In the genomic region with DNA sequence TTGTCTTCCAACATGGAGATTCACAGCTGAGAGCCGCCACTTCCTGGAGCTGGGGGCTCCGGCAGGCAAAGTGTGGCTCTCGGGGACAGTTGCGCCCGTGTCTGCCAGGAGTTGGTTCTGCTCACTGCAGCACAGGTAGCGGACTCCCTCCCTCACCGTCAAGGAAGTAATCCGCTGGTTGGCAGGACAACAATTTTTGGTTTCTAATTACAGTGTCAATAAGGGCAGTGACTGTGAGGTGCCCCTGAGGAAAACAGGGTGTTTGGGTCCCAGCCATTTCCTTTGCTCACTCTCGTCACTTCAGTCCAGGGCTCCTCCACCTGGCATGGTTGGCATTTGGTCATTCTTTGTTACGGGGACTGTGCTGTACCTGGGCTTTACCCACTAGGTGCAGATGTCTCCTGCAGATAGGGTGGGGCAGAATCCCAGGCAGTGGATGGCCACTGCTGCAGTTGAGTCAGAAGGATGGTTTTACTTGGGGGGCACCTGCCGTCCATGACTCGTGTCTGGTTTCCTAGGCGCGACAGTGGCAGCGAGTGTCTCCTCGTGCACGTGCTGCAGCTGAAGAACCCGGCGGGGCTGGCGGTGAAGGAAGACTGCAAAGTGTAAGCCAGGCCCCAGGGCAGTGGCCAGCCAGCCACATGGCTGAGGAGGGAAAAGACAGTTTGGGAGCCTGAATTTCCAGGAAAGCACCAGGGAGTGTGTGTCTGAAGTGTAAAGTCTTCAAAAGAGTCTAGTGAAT, we compare ENCODE assay signal across 20 cellular contexts. TPM values are rescaled to one million over a fixed set of nuclear protein-coding genes. Genes with fewer than 3 reads are reported as not detected.
DNase-seq lines count a peak whose midpoint lies in the region; ATAC-seq, FAIRE-seq and TF ChIP-seq lines count a peak whose summit lies in the region.
"Had no signal": no experiment of that assay in that cellular context is flagged by ENCODE, and none has a peak within 500 bp of the region (broad histone marks: within the 10 kb centered on the region; RNA-seq: fewer than 3 reads in every experiment).

No MANE protein-coding gene starts in this region.

- no peaks in the 10 kb centered on the region for H3K9me3 Mint-ChIP-seq in naive B cell
- no peaks in the 10 kb centered on the region for H3K9me3 Mint-ChIP-seq in stimulated activated effector memory CD8-positive, alpha-beta T cell treated with anti-CD3 and anti-CD28 coated beads, Interleukin-12 subunit alpha, Interleukin-12 subunit beta, amount 100 ng/mL, for 72 hours
- H3K9me3 Mint-ChIP-seq: CD4-positive, CD25-positive, alpha-beta regulatory T cell; CD8-positive, alpha-beta memory T cell had no signal

- no peak overlapping the region for H3K4me3 ChIP-seq in effector memory CD4-positive, alpha-beta T cell (ENCODE audit: insufficient read depth, low read depth, low read length, poor library complexity, severe bottlenecking)
- H3K4me3 ChIP-seq: GM23338 had no signal

- H3K4me1 ChIP-seq in effector memory CD4-positive, alpha-beta T cell (ENCODE audit: control insufficient read depth, insufficient read depth, low read length, poor library complexity, severe bottlenecking) = no peaks in the 10 kb centered on the region
- H3K4me1 ChIP-seq: Caco-2 had no signal

- no peaks in the 10 kb centered on the region for H3K27me3 Mint-ChIP-seq in naive B cell
- H3K27me3 Mint-ChIP-seq: CD4-positive, CD25-positive, alpha-beta regulatory T cell had no signal

- H3K9me3 ChIP-seq in effector memory CD4-positive, alpha-beta T cell (ENCODE audit: control insufficient read depth, low read length) = no peaks in the 10 kb centered on the region

- peaks cover 10% of the 10 kb centered on the region for H3K36me3 ChIP-seq in effector memory CD4-positive, alpha-beta T cell (ENCODE audit: control insufficient read depth, insufficient read depth, low read length)

- peaks cover 3 to 18% of the 10 kb centered on the region in 2 donors for H3K36me3 Mint-ChIP-seq in naive B cell
- H3K36me3 Mint-ChIP-seq in stimulated activated effector memory CD8-positive, alpha-beta T cell treated with anti-CD3 and anti-CD28 coated beads, Interleukin-12 subunit alpha, Interleukin-12 subunit beta, amount 100 ng/mL, for 72 hours = peaks cover 72% of the 10 kb centered on the region

- peak overlapping the region in 4 of 6 donors; percentile 33 to 91 (median 74) for H3K27ac Mint-ChIP-seq in naive B cell
- peak overlapping the region; percentile 74 for H3K27ac Mint-ChIP-seq in stimulated activated effector memory CD8-positive, alpha-beta T cell treated with anti-CD3 and anti-CD28 coated beads, Interleukin-12 subunit alpha, Interleukin-12 subunit beta, amount 100 ng/mL, for 72 hours
- H3K27ac Mint-ChIP-seq: CD4-positive, CD25-positive, alpha-beta regulatory T cell; GM23338; HFFc6 had no signal

- peak overlapping the region in 4 of 8 donors; percentile 16 to 59 (median 18) for H3K4me3 Mint-ChIP-seq in naive B cell
- no peak overlapping the region for H3K4me3 Mint-ChIP-seq in stimulated activated effector memory CD8-positive, alpha-beta T cell treated with anti-CD3 and anti-CD28 coated beads, Interleukin-12 subunit alpha, Interleukin-12 subunit beta, amount 100 ng/mL, for 72 hours
- H3K4me3 Mint-ChIP-seq: CD8-positive, alpha-beta memory T cell; GM23338; HFFc6 had no signal

- no peaks in the 10 kb centered on the region for H3K27me3 ChIP-seq in effector memory CD4-positive, alpha-beta T cell (replicated peaks; ENCODE audit: control insufficient read depth, insufficient read depth, low read length, poor library complexity, severe bottlenecking)

- no peak overlapping the region for H3K27ac ChIP-seq in effector memory CD4-positive, alpha-beta T cell (ENCODE audit: insufficient read depth, low read length, poor library complexity, severe bottlenecking)

- peaks cover 40 to 54% (median 41%) of the 10 kb centered on the region in 3 donors for H3K4me1 Mint-ChIP-seq in naive B cell
- H3K4me1 Mint-ChIP-seq in stimulated activated effector memory CD8-positive, alpha-beta T cell treated with anti-CD3 and anti-CD28 coated beads, Interleukin-12 subunit alpha, Interleukin-12 subunit beta, amount 100 ng/mL, for 72 hours = peaks cover 23% of the 10 kb centered on the region

- DNase-seq in NCI-H748 (lab: John Stamatoyannopoulos, UW; ENCODE audit: unreplicated experiment) (peak; percentile 15), NCI-H748 treated with DMSO at 0.1 percent for 48 hours (lab: John Stamatoyannopoulos, UW) (no peak), NCI-H2029 (lab: John Stamatoyannopoulos, UW) (peak; percentile 40), naive B cell (no peak), omental fat pad (ENCODE audit: low spot score) (no peak), D721Med (ENCODE audit: insufficient read length, low spot score) (no peak)
- no peak for DNase-seq in stimulated activated effector memory CD8-positive, alpha-beta T cell treated with anti-CD3 and anti-CD28 coated beads, Interleukin-12 subunit alpha, Interleukin-12 subunit beta, amount 100 ng/mL, for 72 hours (ENCODE audit: low spot score in 2 of 2)
- DNase-seq in effector memory CD4-positive, alpha-beta T cell = no peak
- DNase-seq: 8988T; C1 segment of cervical spinal cord; Caco-2; CD4-positive, CD25-positive, alpha-beta regulatory T cell; CD8-positive, alpha-beta memory T cell; HFFc6; KG1 had no signal

- ATAC-seq in naive B cell (ENCODE audit: low read depth in 2 of 2) (no peak), omental fat pad (ENCODE audit: low FRiP score) (no peak)
- no peak for ATAC-seq in stimulated activated effector memory CD8-positive, alpha-beta T cell treated with anti-CD3 and anti-CD28 coated beads, Interleukin-12 subunit alpha, Interleukin-12 subunit beta, amount 100 ng/mL, for 72 hours
- ATAC-seq: GM23338, HCT116 had no signal

- no peak for FAIRE-seq in D721Med (lab: Jason Lieb, UNC)
- FAIRE-seq: G401.6, GM12891, H54 had no signal

- TF ChIP-seq CTCF in omental fat pad (IDR thresholded peaks at IDR 0.05) (no peak), D721Med (IDR thresholded peaks at IDR 0.05; ENCODE audit: insufficient read depth, missing control alignments) (no peak)

RNA-seq across cellular contexts. Expression of gene CLCN4, which starts 32.1 kb away (rescaled TPM):
- polyA plus RNA-seq in naive B cell (ENCODE audit: low read depth in 6 of 6) = 10 to 100 TPM; 10.1 to 46.1 (median 28.8) TPM
- total RNA-seq in omental fat pad = 1 to 10 TPM; 1.2 to 3.9 (median 2.3) TPM
- polyA plus RNA-seq: CD4-positive, CD25-positive, alpha-beta regulatory T cell; CD8-positive, alpha-beta memory T cell had no signal

Comparison
In these comparisons a context has a peak if more than half of its experiments do, and no peak if none do; other contexts are left out.
1. DNase-seq: peak in NCI-H748 (single experiment) and NCI-H2029 (single experiment); none in NCI-H748 treated with DMSO at 0.1 percent for 48 hours (single experiment), naive B cell (single experiment), stimulated activated effector memory CD8-positive, alpha-beta T cell treated with anti-CD3 and anti-CD28 coated beads, Interleukin-12 subunit alpha, Interleukin-12 subunit beta, amount 100 ng/mL, for 72 hours (0 of 2), effector memory CD4-positive, alpha-beta T cell (0 of 3), omental fat pad (single experiment) and D721Med (single experiment).